ENCODE assay signal across 10 cellular contexts in genomic region chr17:16007439-16007838, GRCh38.
"Had no signal": no experiment of that assay in that cellular context is flagged by ENCODE, and none has a peak within 500 bp of the region (broad histone marks: within the 10 kb centered on the region; RNA-seq: fewer than 3 reads in every experiment).

No MANE protein-coding gene starts in this region.

- H3K4me1 Mint-ChIP-seq: nephron progenitor cell had no signal

- H3K27ac ChIP-seq: heart left ventricle, WERI-Rb-1 had no signal

- H3K9me3 ChIP-seq: heart left ventricle had no signal

- ATAC-seq: heart left ventricle, sciatic nerve had no signal

- DNase-seq: activated effector memory CD4-positive, alpha-beta T cell treated with anti-CD3 and anti-CD28 coated beads, Interleukin-2, amount 50 U/mL, for 16 hours; foreskin melanocyte; heart left ventricle; mammary epithelial cell; nephron progenitor cell; stimulated activated CD4-positive, alpha-beta T cell treated with anti-CD3 and anti-CD28 coated beads, Interleukin-2, amount 100 ng/mL, for 48 hours; stimulated activated CD8-positive, alpha-beta memory T cell treated with anti-CD3 and anti-CD28 coated beads, Interleukin-4, amount 100 ng/mL, for 48 hours; T1000; WERI-Rb-1 had no signal

- H3K4me3 ChIP-seq: heart left ventricle had no signal

- H3K27me3 ChIP-seq: heart left ventricle had no signal

- H3K4me3 Mint-ChIP-seq: nephron progenitor cell had no signal
